In genomic region chr11:35418282-35418846, GRCh38 we compare ENCODE assay signal across 9 cellular contexts. TPM values are rescaled to one million over a fixed set of nuclear protein-coding genes. Genes with fewer than 3 reads are reported as not detected.
DNase-seq lines count a peak whose midpoint lies in the region; ATAC-seq and TF ChIP-seq lines count a peak whose summit lies in the region.
"Had no signal": no experiment of that assay in that cellular context is flagged by ENCODE, and none has a peak within 500 bp of the region (broad histone marks: within the 10 kb centered on the region; RNA-seq: fewer than 3 reads in every experiment).

No MANE protein-coding gene starts in this region.

- no peak for TF ChIP-seq CTCF in upper lobe of left lung (IDR thresholded peaks at IDR 0.05)

- peaks cover 58% of the 10 kb centered on the region for H3K27me3 Mint-ChIP-seq in activated naive CD4-positive, alpha-beta T cell treated with anti-CD3 and anti-CD28 coated beads, Interleukin-2, amount 50 U/mL, for 24 hours
- peaks cover 80% of the 10 kb centered on the region for H3K27me3 Mint-ChIP-seq in activated T-helper 17 cell treated with anti-CD3 and anti-CD28 coated beads, Interleukin-2, amount 50 U/mL, for 72 hours

- no peaks in the 10 kb centered on the region for H3K36me3 Mint-ChIP-seq in activated naive CD4-positive, alpha-beta T cell treated with anti-CD3 and anti-CD28 coated beads, Interleukin-2, amount 50 U/mL, for 24 hours
- H3K36me3 Mint-ChIP-seq in activated T-helper 17 cell treated with anti-CD3 and anti-CD28 coated beads, Interleukin-2, amount 50 U/mL, for 72 hours (ENCODE audit: low read depth) = no peaks in the 10 kb centered on the region

- H3K4me1 ChIP-seq in upper lobe of left lung = peaks cover 18 to 27% (median 23%) of the 10 kb centered on the region in 4 donors

- no peak for TF ChIP-seq EP300 in upper lobe of left lung (IDR thresholded peaks at IDR 0.05)

- peaks cover 0 to 26% (median 13%) of the 10 kb centered on the region in 4 donors for H3K27me3 ChIP-seq in upper lobe of left lung

- no peak for TF ChIP-seq POLR2A in upper lobe of left lung (IDR thresholded peaks at IDR 0.05)

- H3K4me3 ChIP-seq in upper lobe of left lung = peak overlapping the region in 3 of 4 donors; percentile 53 to 58 (median 57)

- no peaks in the 10 kb centered on the region for H3K36me3 ChIP-seq in upper lobe of left lung

- H3K27ac Mint-ChIP-seq in activated naive CD4-positive, alpha-beta T cell treated with anti-CD3 and anti-CD28 coated beads, Interleukin-2, amount 50 U/mL, for 24 hours = peak overlapping the region; percentile 62
- H3K27ac Mint-ChIP-seq in activated T-helper 17 cell treated with anti-CD3 and anti-CD28 coated beads, Interleukin-2, amount 50 U/mL, for 72 hours = no peak overlapping the region

- DNase-seq in activated naive CD4-positive, alpha-beta T cell treated with Interleukin-2 at 50 U/mL for 16 hours = no peak
- DNase-seq in left kidney (ENCODE audit: low read depth, low spot score) (peak; percentile 51), upper lobe of left lung (peak; percentile 45 to 85), KBM-7 (no peak), middle frontal gyrus (ENCODE audit: extremely low spot score, low spot score) (no peak)

- H3K4me3 Mint-ChIP-seq in activated naive CD4-positive, alpha-beta T cell treated with anti-CD3 and anti-CD28 coated beads, Interleukin-2, amount 50 U/mL, for 24 hours = peak overlapping the region; percentile 81
- peak overlapping the region; percentile 65 for H3K4me3 Mint-ChIP-seq in activated T-helper 17 cell treated with anti-CD3 and anti-CD28 coated beads, Interleukin-2, amount 50 U/mL, for 72 hours

- peaks cover 16% of the 10 kb centered on the region for H3K4me1 Mint-ChIP-seq in activated naive CD4-positive, alpha-beta T cell treated with anti-CD3 and anti-CD28 coated beads, Interleukin-2, amount 50 U/mL, for 24 hours
- H3K4me1 Mint-ChIP-seq in activated T-helper 17 cell treated with anti-CD3 and anti-CD28 coated beads, Interleukin-2, amount 50 U/mL, for 72 hours = peaks cover 5% of the 10 kb centered on the region

- H3K27ac ChIP-seq in upper lobe of left lung = no peak overlapping the region

- 11 to 17% methylated on average over 14 to 28 of the region's 29 CpGs for WGBS in upper lobe of left lung, 2 donors

- ATAC-seq in activated T-helper 17 cell treated with anti-CD3 and anti-CD28 coated beads, Interleukin-2, amount 50 U/mL, for 72 hours (replicated peaks) = no peak
- ATAC-seq in upper lobe of left lung (ENCODE audit: low FRiP score in 2 of 2) = peak in 1 of 2 donors; percentile 64
- ATAC-seq in HG02840 (IDR thresholded peaks at IDR 0.05; ENCODE audit: low FRiP score, unreplicated experiment) = no peak

- H3K9me3 ChIP-seq in upper lobe of left lung = no peaks in the 10 kb centered on the region

- in situ Hi-C loops in KBM-7 (cut with MboI; ENCODE audit: low pct_unique_long_range_greater_than_20kb, low sequenced_read_pairs) = no loop called here

- no peaks in the 10 kb centered on the region for H3K9me3 Mint-ChIP-seq in activated naive CD4-positive, alpha-beta T cell treated with anti-CD3 and anti-CD28 coated beads, Interleukin-2, amount 50 U/mL, for 24 hours
- H3K9me3 Mint-ChIP-seq in activated T-helper 17 cell treated with anti-CD3 and anti-CD28 coated beads, Interleukin-2, amount 50 U/mL, for 72 hours = no peaks in the 10 kb centered on the region

RNA-seq across cellular contexts. Expression of gene SLC1A2, which starts 1.0 kb away (rescaled TPM):
- not detected for total RNA-seq in activated T-helper 17 cell treated with anti-CD3 and anti-CD28 coated beads, Interleukin-2, amount 50 U/mL, for 72 hours
- total RNA-seq in upper lobe of left lung = 1 to 10 TPM; 1.5 to 3.1 (median 2.0) TPM
- total RNA-seq: HT1080 had no signal

Comparison
In these comparisons a context has a peak if more than half of its experiments do, and no peak if none do; other contexts are left out.
1. DNase-seq: peak in left kidney (single experiment) and upper lobe of left lung (2 of 2); none in activated naive CD4-positive, alpha-beta T cell treated with Interleukin-2 at 50 U/mL for 16 hours (single experiment), KBM-7 (single experiment) and middle frontal gyrus (single experiment).